Comparison of ENCODE assay signal across 9 cellular contexts in the genomic region with DNA sequence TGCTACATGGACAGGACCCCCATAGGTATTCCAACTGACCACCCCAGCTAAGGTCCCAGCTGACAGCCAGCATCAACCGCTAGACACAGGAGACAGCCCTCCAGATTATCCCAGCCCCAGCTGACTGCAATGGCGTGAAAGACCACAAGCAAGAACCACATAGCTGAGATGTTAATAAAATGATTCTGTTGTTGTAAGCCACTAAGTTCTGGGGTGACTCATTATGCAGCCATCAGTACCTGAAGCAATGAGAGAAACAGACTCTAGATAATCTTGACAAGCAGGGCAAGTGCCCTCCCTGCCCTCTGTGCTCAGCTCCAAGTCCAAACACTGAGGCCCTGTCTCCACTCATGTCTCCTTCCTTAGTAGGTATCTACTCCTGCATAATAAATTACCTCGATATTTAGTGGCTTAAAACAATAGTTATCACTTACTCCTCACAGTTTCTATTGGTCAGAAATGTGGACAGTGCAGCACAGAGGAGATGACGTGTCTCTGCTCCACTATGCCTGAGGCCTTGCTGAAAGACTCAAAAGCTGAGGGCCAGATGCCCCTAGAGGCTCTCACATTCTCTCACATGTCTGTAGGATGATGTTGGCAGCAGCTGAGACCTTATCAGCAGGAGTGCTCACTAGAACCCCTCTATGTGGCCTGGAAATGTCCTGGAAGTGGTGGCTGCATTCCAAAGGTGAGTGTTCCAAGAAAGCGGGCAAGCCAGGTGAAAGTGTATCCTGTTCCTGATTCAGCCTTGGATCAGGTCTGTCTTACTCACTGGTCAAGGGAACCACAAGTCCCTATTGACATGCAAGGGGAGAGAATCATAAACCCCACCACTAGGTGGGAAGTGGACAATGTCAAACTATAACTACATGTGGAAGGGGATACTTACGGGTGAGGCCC. TPM values are rescaled to one million over a fixed set of nuclear protein-coding genes. Genes with fewer than 3 reads are reported as not detected.
A peak's percentile ranks its signal among the peaks of the same experiment; 100 is the strongest.
DNase-seq lines count a peak whose midpoint lies in the region; ATAC-seq, FAIRE-seq and TF ChIP-seq lines count a peak whose summit lies in the region.
"Had no signal": no experiment of that assay in that cellular context is flagged by ENCODE, and none has a peak within 500 bp of the region (broad histone marks: within the 10 kb centered on the region; RNA-seq: fewer than 3 reads in every experiment).

No MANE protein-coding gene starts in this region.

- TF ChIP-seq POLR2A in heart left ventricle (IDR thresholded peaks at IDR 0.05): no peak

- H3K9me3 ChIP-seq in heart left ventricle (no peaks in the 10 kb centered on the region), pancreas (no peaks in the 10 kb centered on the region)

- no peaks in the 10 kb centered on the region for H3K27me3 Mint-ChIP-seq in activated naive CD8-positive, alpha-beta T cell treated with anti-CD3 and anti-CD28 coated beads, Interleukin-2, amount 10 ng/mL, durations not matched to agents 7 days and 5 days
- H3K27me3 Mint-ChIP-seq in immature natural killer cell (ENCODE audit: low read depth in 3 of 3) (peaks cover 6 to 14% (median 13%) of the 10 kb centered on the region in 3 donors), type B pancreatic cell (no peaks in the 10 kb centered on the region)

- peak overlapping the region; percentile 93 for H3K4me3 Mint-ChIP-seq in activated naive CD8-positive, alpha-beta T cell treated with anti-CD3 and anti-CD28 coated beads, Interleukin-2, amount 10 ng/mL, durations not matched to agents 7 days and 5 days
- H3K4me3 Mint-ChIP-seq in immature natural killer cell (peak overlapping the region; percentile 93 to 96 (median 95)), type B pancreatic cell (peak overlapping the region; percentile 35)

- DNase-seq in heart left ventricle (peak in 1 of 5 donors; percentile 15), Right ventricle myocardium superior (no peak), immature natural killer cell (peak; percentile 36 to 46 (median 42)), type B pancreatic cell (ENCODE audit: extremely low spot score, unreplicated experiment) (no peak), GM13976 (ENCODE audit: low spot score) (no peak), pancreas (no peak), hypothalamus (lab: John Stamatoyannopoulos, UW) (no peak)
- no peak for DNase-seq in activated naive CD8-positive, alpha-beta T cell treated with anti-CD3 and anti-CD28 coated beads, Interleukin-2, amount 10 ng/mL, durations not matched to agents 7 days and 5 days
- DNase-seq: activated CD4-positive, alpha-beta T cell treated with anti-CD3 and anti-CD28 coated beads for 4 hours had no signal

- H3K9me3 Mint-ChIP-seq in activated naive CD8-positive, alpha-beta T cell treated with anti-CD3 and anti-CD28 coated beads, Interleukin-2, amount 10 ng/mL, durations not matched to agents 7 days and 5 days: no peaks in the 10 kb centered on the region
- H3K9me3 Mint-ChIP-seq in immature natural killer cell (no peaks in the 10 kb centered on the region), type B pancreatic cell (no peaks in the 10 kb centered on the region)

- FAIRE-seq in pancreas (lab: Jason Lieb, UNC): no peak

- H3K27ac Mint-ChIP-seq in activated naive CD8-positive, alpha-beta T cell treated with anti-CD3 and anti-CD28 coated beads, Interleukin-2, amount 10 ng/mL, durations not matched to agents 7 days and 5 days: peak overlapping the region; percentile 59
- H3K27ac Mint-ChIP-seq in immature natural killer cell: peak overlapping the region; percentile 63 to 98 (median 91)
- H3K27ac Mint-ChIP-seq in type B pancreatic cell: peak overlapping the region; percentile 58

- no peaks in the 10 kb centered on the region for H3K27me3 ChIP-seq in heart left ventricle
- no peaks in the 10 kb centered on the region for H3K27me3 ChIP-seq in pancreas

- H3K4me1 Mint-ChIP-seq in activated naive CD8-positive, alpha-beta T cell treated with anti-CD3 and anti-CD28 coated beads, Interleukin-2, amount 10 ng/mL, durations not matched to agents 7 days and 5 days: peaks cover 59% of the 10 kb centered on the region
- H3K4me1 Mint-ChIP-seq in immature natural killer cell (peaks cover 82 to 83% of the 10 kb centered on the region in 2 donors), type B pancreatic cell (ENCODE audit: unreplicated experiment) (peaks cover 60% of the 10 kb centered on the region)

- ATAC-seq in heart left ventricle (no peak), Right ventricle myocardium superior (ENCODE audit: poor library complexity) (no peak), pancreas (no peak)
- no peak for ATAC-seq in activated naive CD8-positive, alpha-beta T cell treated with anti-CD3 and anti-CD28 coated beads, Interleukin-2, amount 10 ng/mL, durations not matched to agents 7 days and 5 days (ENCODE audit: low read depth)

- H3K4me3 ChIP-seq in heart left ventricle: peak overlapping the region in 10 of 12 donors; percentile 13 to 99 (median 93)
- peak overlapping the region in 1 of 4 donors; percentile 13 for H3K4me3 ChIP-seq in pancreas

- intact Hi-C loops in heart left ventricle (cut with DNase I) (loop anchor here in 6 of 10 donors (5.0 to 10.0 kb wide), 5 partner anchors 62 to 445 kb away; a partner anchor contains a TSS), Right ventricle myocardium superior (cut with DNase I) (loop anchor here (5.0 kb wide), 1 partner anchor 62 kb away; a partner anchor contains a TSS), pancreas (cut with DNase I) (no loop called here)

- H3K36me3 Mint-ChIP-seq in activated naive CD8-positive, alpha-beta T cell treated with anti-CD3 and anti-CD28 coated beads, Interleukin-2, amount 10 ng/mL, durations not matched to agents 7 days and 5 days: peaks cover 44% of the 10 kb centered on the region
- H3K36me3 Mint-ChIP-seq in immature natural killer cell (peaks cover 0 to 4% (median 0%) of the 10 kb centered on the region in 3 donors), type B pancreatic cell (peaks cover 34% of the 10 kb centered on the region)

- peaks cover 32 to 94% (median 76%) of the 10 kb centered on the region in 12 donors for H3K4me1 ChIP-seq in heart left ventricle
- H3K4me1 ChIP-seq in pancreas: peaks cover 27 to 64% (median 39%) of the 10 kb centered on the region in 3 donors

- 46 to 60% (median 52%) methylated on average over 6 of the region's 6 CpGs for WGBS in heart left ventricle, 4 donors
- 38 to 54% methylated on average over 6 of the region's 6 CpGs for WGBS in pancreas, 2 donors

- POLR2A ChIA-PET in activated naive CD8-positive, alpha-beta T cell treated with anti-CD3 and anti-CD28 coated beads, Interleukin-2, amount 10 ng/mL, durations not matched to agents 7 days and 5 days (lab: Charles Lee): interaction anchor here (1.2 to 10.4 kb wide), 4 partner anchors 10 to 61 kb away, joined by 3 to 170 read pairs (median 5); a partner anchor contains a TSS

- TF ChIP-seq CTCF in heart left ventricle (IDR thresholded peaks at IDR 0.05): peak in 3 of 12 donors; percentile 8 to 19 (median 12)
- no peak for TF ChIP-seq CTCF in type B pancreatic cell (conservative IDR thresholded peaks at IDR 0.05)
- TF ChIP-seq CTCF in GM13976 (IDR thresholded peaks at IDR 0.05; ENCODE audit: borderline replicate concordance, control extremely low read depth, extremely low read depth, insufficient read depth, missing control alignments): no peak
- no peak for TF ChIP-seq CTCF in pancreas (IDR thresholded peaks at IDR 0.05)

- peaks cover 0 to 60% (median 9%) of the 10 kb centered on the region in 9 donors for H3K36me3 ChIP-seq in heart left ventricle
- no peaks in the 10 kb centered on the region for H3K36me3 ChIP-seq in pancreas

- H3K27ac ChIP-seq in heart left ventricle: peak overlapping the region in 9 of 12 donors; percentile 1 to 100 (median 97)
- H3K27ac ChIP-seq in pancreas: peak overlapping the region in 2 of 4 donors; percentile 11 to 33

- in situ Hi-C loops in GM13976 (cut with MboI; ENCODE audit: low sequenced_read_pairs, unreplicated experiment): no loop called here

RNA-seq across cellular contexts. Expression of a gene that starts 2.5 kb away (rescaled TPM):
- 100 to 1,000 TPM in 3 of 9 donors, 10 to 100 TPM in 6; 50.9 to 162 (median 83.5) TPM for total RNA-seq in heart left ventricle
- polyA plus RNA-seq in heart left ventricle: 100 to 1,000 TPM in 1 of 2 donors, 10 to 100 TPM in 1; 64.5 to 199 TPM
- 66.2 TPM for total RNA-seq in Right ventricle myocardium superior
- 100 to 1,000 TPM; 177 to 186 TPM for total RNA-seq in activated naive CD8-positive, alpha-beta T cell treated with anti-CD3 and anti-CD28 coated beads, Interleukin-2, amount 10 ng/mL, durations not matched to agents 7 days and 5 days
- 100 to 1,000 TPM; 220 to 241 (median 238) TPM for polyA plus RNA-seq in immature natural killer cell
- total RNA-seq in type B pancreatic cell (ENCODE audit: low replicate concordance): 74.8 and 93.4 TPM in 2 replicates
- total RNA-seq in pancreas: 10 to 100 TPM; 53.4 to 96.3 (median 76.2) TPM
- polyA plus RNA-seq in pancreas: 10 to 100 TPM; 58.8 to 62.9 TPM

Comparison
In these comparisons a context has a peak if more than half of its experiments do, and no peak if none do; other contexts are left out.
1. DNase-seq: peak in immature natural killer cell (3 of 3); none in Right ventricle myocardium superior (single experiment), activated naive CD8-positive, alpha-beta T cell treated with anti-CD3 and anti-CD28 coated beads, Interleukin-2, amount 10 ng/mL, durations not matched to agents 7 days and 5 days (single experiment), type B pancreatic cell (single experiment), GM13976 (single experiment), pancreas (0 of 6) and hypothalamus (0 of 51).
2. H3K4me3 Mint-ChIP-seq: peak in every context shown above with its lines; median percentile 95 in immature natural killer cell; 93 in activated naive CD8-positive, alpha-beta T cell treated with anti-CD3 and anti-CD28 coated beads, Interleukin-2, amount 10 ng/mL, durations not matched to agents 7 days and 5 days; 35 in type B pancreatic cell.
3. intact Hi-C loops: an anchor here in heart left ventricle (5.0 to 10.0 kb wide) and Right ventricle myocardium superior (5.0 kb wide); none called in pancreas.
4. Peak in every context shown above with its lines, with median percentiles within 50 percentile points of each other: H3K27ac Mint-ChIP-seq.